Comparison of ENCODE assay signal across 9 cellular contexts in genomic region chr18:55419939-55420664, GRCh38.
DNase-seq lines count a peak whose midpoint lies in the region; ATAC-seq and TF ChIP-seq lines count a peak whose summit lies in the region.
"Had no signal": no experiment of that assay in that cellular context is flagged by ENCODE, and none has a peak within 500 bp of the region (broad histone marks: within the 10 kb centered on the region; RNA-seq: fewer than 3 reads in every experiment).

No MANE protein-coding gene starts in this region.

- ATAC-seq in heart right ventricle = peak in 2 of 8 donors; percentile 7 to 23
- ATAC-seq in left cardiac atrium = no peak
- no peak for ATAC-seq in upper lobe of right lung
- no peak for ATAC-seq in PC-3

- BruUV-seq in OCI-LY7 (replicated peaks; lab: Mats Ljungman, UMichigan) = no TSS peak
- BruUV-seq in PC-3 (replicated peaks; lab: Mats Ljungman, UMichigan) = no TSS peak

- H4K20me1 ChIP-seq in OCI-LY7 (ENCODE audit: insufficient read depth, low read length) (0 out of 2 replicates have a peak, but pooled peaks cover under 1% of the 10 kb centered on the region), PC-3 (ENCODE audit: low read length) (no peaks in the 10 kb centered on the region)

- no peak for TF ChIP-seq CTCF in heart right ventricle (IDR thresholded peaks at IDR 0.05)
- TF ChIP-seq CTCF in OCI-LY7 (conservative IDR thresholded peaks at IDR 0.05; ENCODE audit: low read length) = no peak
- no peak for TF ChIP-seq CTCF in kidney epithelial cell (IDR thresholded peaks at IDR 0.05; ENCODE audit: insufficient read depth, low read length, poor library complexity, severe bottlenecking)
- TF ChIP-seq CTCF in upper lobe of right lung (IDR thresholded peaks at IDR 0.05) = no peak
- TF ChIP-seq CTCF in PC-3 (conservative IDR thresholded peaks at IDR 0.05; ENCODE audit: low read depth, low read length) = no peak

- intact Hi-C loops in heart right ventricle (cut with DNase I) = loop anchor here (1.0 to 10.0 kb wide), 20 partner anchors 87 to 1157 kb away; partner anchors contain the start of gene TCF4 (in 6 of the 10)
- intact Hi-C loops in left cardiac atrium (cut with DNase I) = loop anchor here (5.0 to 10.0 kb wide), 6 partner anchors 165 to 1157 kb away; partner anchors contain the start of gene TCF4 (in 2 of the 2)
- intact Hi-C loops in OCI-LY7 (cut with micrococcal nuclease; ENCODE audit: unreplicated experiment) = loop anchor here (1.0 to 10.0 kb wide), 6 partner anchors 47 to 1155 kb away; no protein-coding TSS in a partner anchor
- intact Hi-C loops in upper lobe of right lung (cut with DNase I) = no loop called here
- intact Hi-C loops in PC-3 (cut with micrococcal nuclease) = loop anchor here (10.0 kb wide), 1 partner anchor 875 kb away; no protein-coding TSS in a partner anchor

- H3K27me3 ChIP-seq in heart right ventricle (no peaks in the 10 kb centered on the region), kidney epithelial cell (ENCODE audit: control insufficient read depth, insufficient read depth, low read length) (no peaks in the 10 kb centered on the region), upper lobe of right lung (no peaks in the 10 kb centered on the region), PC-3 (ENCODE audit: low read length) (no peaks in the 10 kb centered on the region)

- H3K4me1 ChIP-seq in heart right ventricle = peaks cover 0 to 65% (median 44%) of the 10 kb centered on the region in 9 donors
- H3K4me1 ChIP-seq in OCI-LY7 (ENCODE audit: insufficient read depth, low read length, poor library complexity, severe bottlenecking) = peaks cover 65% of the 10 kb centered on the region
- H3K4me1 ChIP-seq in upper lobe of right lung = peaks cover 24% of the 10 kb centered on the region
- no peaks in the 10 kb centered on the region for H3K4me1 ChIP-seq in PC-3 (ENCODE audit: insufficient read depth, low read length)

- H3K9me2 ChIP-seq in OCI-LY7 (ENCODE audit: insufficient read depth, low read length) (no peaks in the 10 kb centered on the region), PC-3 (replicated peaks; ENCODE audit: low read length) (no peaks in the 10 kb centered on the region)

- H3K4me3 ChIP-seq in heart right ventricle = peak overlapping the region in 9 of 10 donors; percentile 15 to 53 (median 46)
- peak overlapping the region; percentile 72 for H3K4me3 ChIP-seq in OCI-LY7 (ENCODE audit: low read depth, low read length, poor library complexity, severe bottlenecking)
- H3K4me3 ChIP-seq in kidney epithelial cell (ENCODE audit: low read depth, low read length) = peak overlapping the region; percentile 10
- peak overlapping the region; percentile 39 for H3K4me3 ChIP-seq in upper lobe of right lung
- H3K4me3 ChIP-seq in PC-3 (ENCODE audit: low read length) = no peak overlapping the region

- no peak overlapping the region for H2AFZ ChIP-seq in OCI-LY7 (ENCODE audit: low read length)
- H2AFZ ChIP-seq in PC-3 (ENCODE audit: low read length) = no peak overlapping the region

- H3K79me2 ChIP-seq in OCI-LY7 (ENCODE audit: insufficient read depth, low read depth, low read length) (peaks cover 87% of the 10 kb centered on the region), PC-3 (ENCODE audit: low read length) (no peaks in the 10 kb centered on the region)

- CTCF ChIA-PET in OCI-LY7 (lab: Charles Lee; ENCODE audit: unreplicated experiment) (no interaction called here), PC-3 (lab: Charles Lee) (interaction anchor here (0.7 kb wide), 1 partner anchor 425 kb away, joined by 5 read pairs; no protein-coding TSS in a partner anchor)

- H3F3A ChIP-seq in PC-3 (ENCODE audit: low read length, unreplicated experiment) = no peaks in the 10 kb centered on the region

- DNase-seq in heart right ventricle (no peak), left cardiac atrium (no peak), OCI-LY7 (ENCODE audit: low spot score) (no peak), kidney epithelial cell (ENCODE audit: low read depth) (no peak), upper lobe of right lung (no peak), PC-3 (no peak), NCI-H187 (lab: John Stamatoyannopoulos, UW) (no peak)
- DNase-seq in activated effector memory CD4-positive, alpha-beta T cell treated with Interleukin-2 at 50 U/mL for 16 hours = no peak
- DNase-seq: CD4-positive, CD25-positive, alpha-beta regulatory T cell had no signal

- H3K9me3 ChIP-seq in heart right ventricle (no peaks in the 10 kb centered on the region), OCI-LY7 (ENCODE audit: low read length) (no peaks in the 10 kb centered on the region), upper lobe of right lung (no peaks in the 10 kb centered on the region), PC-3 (ENCODE audit: low read length) (no peaks in the 10 kb centered on the region)

- H3K27ac ChIP-seq in heart right ventricle (peak overlapping the region; percentile 73 to 92 (median 80)), OCI-LY7 (ENCODE audit: low read depth, low read length, poor library complexity, severe bottlenecking) (peak overlapping the region; percentile 100), upper lobe of right lung (peak overlapping the region; percentile 76), PC-3 (ENCODE audit: low read length) (no peak overlapping the region)

- H3K4me2 ChIP-seq in OCI-LY7 (ENCODE audit: low read length) = peak overlapping the region; percentile 96
- no peak overlapping the region for H3K4me2 ChIP-seq in PC-3 (ENCODE audit: low read length)

- H3K36me3 ChIP-seq in heart right ventricle (no peaks in the 10 kb centered on the region), OCI-LY7 (ENCODE audit: insufficient read depth, low read length) (no peaks in the 10 kb centered on the region), kidney epithelial cell (ENCODE audit: control insufficient read depth, insufficient read depth, low read length) (no peaks in the 10 kb centered on the region), upper lobe of right lung (no peaks in the 10 kb centered on the region), PC-3 (ENCODE audit: low read depth, low read length) (no peaks in the 10 kb centered on the region)

- no peak overlapping the region for H3K9ac ChIP-seq in PC-3 (ENCODE audit: low read length)

- POLR2A ChIA-PET in OCI-LY7 (lab: Charles Lee) = interaction anchor here (0.7 to 1.4 kb wide), 2 partner anchors 16 to 23 kb away, joined by 4 read pairs; no protein-coding TSS in a partner anchor
- POLR2A ChIA-PET in PC-3 (lab: Charles Lee; ENCODE audit: unreplicated experiment) = no interaction called here

- 35 to 46% methylated on average over 7 of the region's 7 CpGs for WGBS in heart right ventricle, 2 donors
